8 cellular contexts compared by ENCODE assay signal in genomic region chr3:86563358-86563970, GRCh38.
DNase-seq lines count a peak whose midpoint lies in the region; ATAC-seq and TF ChIP-seq lines count a peak whose summit lies in the region.

No MANE protein-coding gene starts in this region.

- H3K4me3 Mint-ChIP-seq in CD8-positive, alpha-beta T cell, result no peak overlapping the region

- TF ChIP-seq CTCF in GM12865 (IDR thresholded peaks at IDR 0.05; ENCODE audit: insufficient read depth, low read depth, low read length, missing control alignments) (peak; percentile 47), cardiac fibroblast (IDR thresholded peaks at IDR 0.05; ENCODE audit: low read depth, low read length) (peak; percentile 60), mucosa of descending colon (IDR thresholded peaks at IDR 0.05) (peak; percentile 28)
- TF ChIP-seq CTCF in CD8-positive, alpha-beta T cell (IDR thresholded peaks at IDR 0.05), result no peak

- no peak overlapping the region for H3K27ac Mint-ChIP-seq in CD8-positive, alpha-beta T cell

- 14% methylated on average over 2 of the region's 2 CpGs for WGBS in aorta, 2 donors

- DNase-seq in GM12865 (ENCODE audit: low read depth) (peak; percentile 41), NCI-H524 (lab: John Stamatoyannopoulos, UW) (peak; percentile 40 to 77), cardiac fibroblast (ENCODE audit: low read depth in 2 of 2) (peak; percentile 52 to 62), mucosa of descending colon (no peak), aorta (no peak), HPDE6-E6E7 (ENCODE audit: extremely low spot score) (no peak)
- DNase-seq in CD8-positive, alpha-beta T cell, result no peak

- H3K27me3 ChIP-seq in aorta (ENCODE audit: control insufficient read depth in 1 of 2, insufficient read depth in 2 of 2, low read length in 1 of 2), result no peaks in the 10 kb centered on the region
- H3K27me3 ChIP-seq in CD8-positive, alpha-beta T cell (ENCODE audit: insufficient read depth, low read length), result no peaks in the 10 kb centered on the region

- no peak overlapping the region for H3K27ac ChIP-seq in aorta (ENCODE audit: low read depth in 1 of 2, low read length in 2 of 2)
- no peak overlapping the region for H3K27ac ChIP-seq in CD8-positive, alpha-beta T cell (ENCODE audit: low read depth, low read length)

- CTCF ChIA-PET in CD8-positive, alpha-beta T cell (lab: Charles Lee), result no interaction called here

- peaks cover 4% of the 10 kb centered on the region for H3K9me3 Mint-ChIP-seq in CD8-positive, alpha-beta T cell

- POLR2A ChIA-PET in CD8-positive, alpha-beta T cell (lab: Charles Lee), result no interaction called here

- intact Hi-C loops in mucosa of descending colon (cut with DNase I, micrococcal nuclease), result no loop called here
- intact Hi-C loops in aorta (cut with DNase I), result no loop called here
- intact Hi-C loops in CD8-positive, alpha-beta T cell (cut with DNase I, micrococcal nuclease), result no loop called here

- H3K4me1 ChIP-seq in mucosa of descending colon (ENCODE audit: low read depth) (no peaks in the 10 kb centered on the region), aorta (ENCODE audit: control insufficient read depth in 1 of 2, insufficient read depth in 2 of 2, low read length in 2 of 2) (no peaks in the 10 kb centered on the region)
- H3K4me1 ChIP-seq in CD8-positive, alpha-beta T cell (ENCODE audit: insufficient read depth, low read length), result no peaks in the 10 kb centered on the region

- ATAC-seq in HG02943 (IDR thresholded peaks at IDR 0.05; ENCODE audit: low read depth, unreplicated experiment) (peak; percentile 63), mucosa of descending colon (no peak), aorta (ENCODE audit: low FRiP score) (no peak)
- ATAC-seq in CD8-positive, alpha-beta T cell, result no peak

- H3K27me3 Mint-ChIP-seq in CD8-positive, alpha-beta T cell (ENCODE audit: low read depth), result no peaks in the 10 kb centered on the region

- H3K9me3 ChIP-seq in mucosa of descending colon (no peaks in the 10 kb centered on the region), aorta (ENCODE audit: control insufficient read depth, low read length) (no peaks in the 10 kb centered on the region)
- H3K9me3 ChIP-seq in CD8-positive, alpha-beta T cell (ENCODE audit: low read length), result no peaks in the 10 kb centered on the region

- H3K4me1 Mint-ChIP-seq in CD8-positive, alpha-beta T cell (ENCODE audit: low read depth), result no peaks in the 10 kb centered on the region

- H3K4me3 ChIP-seq in GM12865 (ENCODE audit: low read depth, low read length) (no peak overlapping the region), cardiac fibroblast (replicated peaks in 1 of 2; ENCODE audit: low read depth in 2 of 2, low read length in 2 of 2) (no peak overlapping the region), mucosa of descending colon (no peak overlapping the region), aorta (ENCODE audit: low read length in 2 of 2) (no peak overlapping the region)
- H3K4me3 ChIP-seq in CD8-positive, alpha-beta T cell (ENCODE audit: low read depth, low read length), result no peak overlapping the region

- H3K36me3 ChIP-seq in mucosa of descending colon (ENCODE audit: low read depth), result no peaks in the 10 kb centered on the region
- H3K36me3 ChIP-seq in aorta (ENCODE audit: control insufficient read depth in 1 of 2, insufficient read depth in 2 of 2, low read length in 1 of 2), result no peaks in the 10 kb centered on the region
- H3K36me3 ChIP-seq in CD8-positive, alpha-beta T cell (ENCODE audit: insufficient read depth, low read length), result no peaks in the 10 kb centered on the region

- H3K36me3 Mint-ChIP-seq in CD8-positive, alpha-beta T cell, result no peaks in the 10 kb centered on the region

Comparison
In these comparisons a context has a peak if more than half of its experiments do, and no peak if none do; other contexts are left out.
1. DNase-seq: peak in GM12865 (single experiment), NCI-H524 (2 of 2) and cardiac fibroblast (2 of 2); none in mucosa of descending colon (0 of 3), aorta (0 of 2), HPDE6-E6E7 (single experiment) and CD8-positive, alpha-beta T cell (0 of 7).